In genomic region chr2:182915369-182916326, GRCh38 we compare ENCODE assay signal across 10 cellular contexts. TPM values are rescaled to one million over a fixed set of nuclear protein-coding genes. Genes with fewer than 3 reads are reported as not detected.
DNase-seq lines count a peak whose midpoint lies in the region; ATAC-seq and TF ChIP-seq lines count a peak whose summit lies in the region.
"Had no signal": no experiment of that assay in that cellular context is flagged by ENCODE, and none has a peak within 500 bp of the region (broad histone marks: within the 10 kb centered on the region; RNA-seq: fewer than 3 reads in every experiment).

No MANE protein-coding gene starts in this region.

- H3K4me1 ChIP-seq in right lobe of liver = peaks cover 0 to 35% (median 3%) of the 10 kb centered on the region in 4 donors
- H3K4me1 ChIP-seq in ascending aorta = peaks cover 0 to 5% of the 10 kb centered on the region in 2 donors

- intact Hi-C loops in right lobe of liver (cut with DNase I) = no loop called here
- intact Hi-C loops in ascending aorta (cut with DNase I) = no loop called here
- intact Hi-C loops in left colon (cut with DNase I, micrococcal nuclease) = no loop called here

- H3K9me3 ChIP-seq in right lobe of liver (no peaks in the 10 kb centered on the region), ascending aorta (no peaks in the 10 kb centered on the region)

- WGBS in right lobe of liver (ENCODE audit: insufficient coverage, low coverage, low lambda C conversion rate, missing lambda C conversion rate) = 50% methylated on average over 4 of the region's 6 CpGs

- H3K4me3 ChIP-seq in right lobe of liver = peak overlapping the region in 2 of 3 donors; percentile 46 to 50
- no peak overlapping the region for H3K4me3 ChIP-seq in ascending aorta

- TF ChIP-seq CTCF in right lobe of liver (IDR thresholded peaks at IDR 0.05) (no peak), ascending aorta (IDR thresholded peaks at IDR 0.05) (no peak)

- H3K36me3 ChIP-seq in right lobe of liver (no peaks in the 10 kb centered on the region), ascending aorta (peaks cover 5 to 31% of the 10 kb centered on the region in 2 donors)

- H3K27ac ChIP-seq in right lobe of liver (peak overlapping the region in 1 of 3 donors; percentile 72), ascending aorta (no peak overlapping the region)

- TF ChIP-seq POLR2A in right lobe of liver (IDR thresholded peaks at IDR 0.05) = no peak

- in situ Hi-C loops in Caki2 (cut with HindIII; ENCODE audit: low pct_unique_long_range_greater_than_20kb, low sequenced_read_pairs) = no loop called here

- H3K27me3 ChIP-seq in right lobe of liver (no peaks in the 10 kb centered on the region), ascending aorta (no peaks in the 10 kb centered on the region)

- peak; percentile 74 for DNase-seq in Caki2 (ENCODE audit: low read depth)
- DNase-seq in NCI-H2196 (lab: John Stamatoyannopoulos, UW; ENCODE audit: unreplicated experiment) = peak; percentile 41
- peak; percentile 84 for DNase-seq in dedifferentiated amniotic fluid mesenchymal stem cell (ENCODE audit: extremely low spot score)
- DNase-seq in right lobe of liver = no peak
- no peak for DNase-seq in ascending aorta (ENCODE audit: low spot score in 2 of 2)
- DNase-seq in NCI-H1694 (lab: John Stamatoyannopoulos, UW) = no peak
- DNase-seq in left colon = no peak
- no peak for DNase-seq in activated T-cell treated with anti-CD3 and anti-CD28 coated beads for 4 hours
- DNase-seq: activated B cell treated with CpG ODN at 0.5 μM for 24 hours, NCI-H510A treated with DMSO at 0.1 percent for 48 hours had no signal

- peak; percentile 41 to 64 (median 56) for ATAC-seq in right lobe of liver
- ATAC-seq in left colon = no peak

RNA-seq across cellular contexts. Expression of gene FRZB, which starts 49.2 kb away (rescaled TPM):
- not detected in 2 replicates for total RNA-seq in Caki2 (2014; rRNA removed; shearing (Covaris generic); ENCODE audit: low replicate concordance)
- total RNA-seq in right lobe of liver (under 1 TPM; 0.14 to 0.93 (median 0.59) TPM), ascending aorta (42.5 TPM), left colon (10 to 100 TPM; 15.2 to 20.5 TPM)
- total RNA-seq: activated B cell treated with CpG ODN at 0.5 μM for 24 hours had no signal

Comparison
In these comparisons a context has a peak if more than half of its experiments do, and no peak if none do; other contexts are left out.
1. DNase-seq: peak in Caki2 (single experiment), NCI-H2196 (single experiment) and dedifferentiated amniotic fluid mesenchymal stem cell (single experiment); none in right lobe of liver (0 of 3), ascending aorta (0 of 2), NCI-H1694 (single experiment), left colon (0 of 2) and activated T-cell treated with anti-CD3 and anti-CD28 coated beads for 4 hours (single experiment).
2. H3K4me3 ChIP-seq: peak in right lobe of liver (2 of 3); none in ascending aorta (0 of 2).
3. RNA of gene FRZB, which starts 49.2 kb away (total RNA-seq): 42.5 TPM in ascending aorta (single experiment) and 15.2 to 20.5 TPM in left colon; 0.14 to 0.93 TPM in right lobe of liver and not detected in Caki2; every median in the first group is over 4 times any median in the second.